ENCODE assay signal across 25 cellular contexts in genomic region chr2:227880460-227880859, GRCh38. TPM values are rescaled to one million over a fixed set of nuclear protein-coding genes. Genes with fewer than 3 reads are reported as not detected.
A peak's percentile ranks its signal among the peaks of the same experiment; 100 is the strongest.
DNase-seq lines count a peak whose midpoint lies in the region; ATAC-seq and TF ChIP-seq lines count a peak whose summit lies in the region.
"Had no signal": no experiment of that assay in that cellular context is flagged by ENCODE, and none has a peak within 500 bp of the region (broad histone marks: within the 10 kb centered on the region; RNA-seq: fewer than 3 reads in every experiment).

No MANE protein-coding gene starts in this region.

- 0 out of 2 replicates have a peak overlapping the region, but pooled peaks have one; percentile 15 for H2AFZ ChIP-seq in GM23338

- H3K27me3 ChIP-seq in Caco-2 (replicated peaks; ENCODE audit: control insufficient read depth, insufficient read depth, low read length), result no peaks in the 10 kb centered on the region
- H3K27me3 ChIP-seq in GM23338 (ENCODE audit: insufficient read depth), result no peaks in the 10 kb centered on the region
- H3K27me3 ChIP-seq in mesendoderm (ENCODE audit: insufficient read depth, low read length, poor library complexity), result no peaks in the 10 kb centered on the region
- no peaks in the 10 kb centered on the region for H3K27me3 ChIP-seq in foreskin keratinocyte

- H4K5ac ChIP-seq in mesendoderm (ENCODE audit: low read length), result no peak overlapping the region

- no peak overlapping the region for H3K27ac ChIP-seq in GM23338 (ENCODE audit: low read depth)
- H3K27ac ChIP-seq in mesendoderm (ENCODE audit: low read depth, low read length), result no peak overlapping the region
- H3K27ac ChIP-seq in foreskin keratinocyte, result no peak overlapping the region

- no CpG with 5 or more reads among the region's 3 CpGs for WGBS in mesendoderm (ENCODE audit: extremely low coverage, insufficient coverage, low lambda C conversion rate)

- H3K4me2 ChIP-seq in GM23338 (no peak overlapping the region), mesendoderm (ENCODE audit: low read length) (no peak overlapping the region)

- H3K79me2 ChIP-seq in GM23338 (replicated peaks; ENCODE audit: insufficient read depth) (no peaks in the 10 kb centered on the region), mesendoderm (ENCODE audit: control insufficient read depth, insufficient read depth, low read length) (no peaks in the 10 kb centered on the region)

- H3K27ac Mint-ChIP-seq in Caco-2 (ENCODE audit: unreplicated experiment) (peak overlapping the region; percentile 4), GM23338 (no peak overlapping the region)
- H3K27ac Mint-ChIP-seq: CD14-positive monocyte had no signal

- H3K9me3 Mint-ChIP-seq in Caco-2 (ENCODE audit: unreplicated experiment) (peaks cover under 1% of the 10 kb centered on the region), GM23338 (no peaks in the 10 kb centered on the region)

- H4K20me1 ChIP-seq in GM23338 (replicated peaks; ENCODE audit: insufficient read depth), result no peaks in the 10 kb centered on the region

- H3K36me3 Mint-ChIP-seq in Caco-2 (ENCODE audit: insufficient read depth, unreplicated experiment) (peaks cover 5% of the 10 kb centered on the region), GM23338 (ENCODE audit: low read depth) (no peaks in the 10 kb centered on the region)
- H3K36me3 Mint-ChIP-seq: CD14-positive monocyte had no signal

- no peaks in the 10 kb centered on the region for H3K9me3 ChIP-seq in Caco-2
- H3K9me3 ChIP-seq: BE2C had no signal

- no peaks in the 10 kb centered on the region for H3K79me1 ChIP-seq in mesendoderm (ENCODE audit: low read length)

- peaks cover 41% of the 10 kb centered on the region for H3K4me1 ChIP-seq in Caco-2
- H3K4me1 ChIP-seq in GM23338 (ENCODE audit: insufficient read depth), result no peaks in the 10 kb centered on the region
- no peaks in the 10 kb centered on the region for H3K4me1 ChIP-seq in mesendoderm (ENCODE audit: control insufficient read depth, low read depth, low read length)
- no peaks in the 10 kb centered on the region for H3K4me1 ChIP-seq in foreskin keratinocyte
- H3K4me1 ChIP-seq: BE2C had no signal

- POLR2A ChIA-PET in Caco-2 (lab: Charles Lee), result interaction anchor here (0.6 kb wide), 1 partner anchor 167 kb away, joined by 5 read pairs; no protein-coding TSS in a partner anchor

- no peak overlapping the region for H2AK5ac ChIP-seq in mesendoderm (ENCODE audit: low read length)

- no peak overlapping the region for H2BK5ac ChIP-seq in mesendoderm (ENCODE audit: low read length)

- intact Hi-C loops in Caco-2 (cut with micrococcal nuclease; ENCODE audit: unreplicated experiment), result loop anchor here (5.0 kb wide), 1 partner anchor 223 kb away; no protein-coding TSS in a partner anchor

- BruUV-seq in Caco-2 (replicated peaks; lab: Mats Ljungman, UMichigan), result no TSS peak

- H3K4me3 Mint-ChIP-seq in Caco-2 (ENCODE audit: unreplicated experiment), result no peak overlapping the region
- no peak overlapping the region for H3K4me3 Mint-ChIP-seq in GM23338
- H3K4me3 Mint-ChIP-seq: CD14-positive monocyte had no signal

- H3K4ac ChIP-seq in mesendoderm (ENCODE audit: low read depth, low read length), result no peak overlapping the region

- H2BK120ac ChIP-seq in mesendoderm (ENCODE audit: low read depth, low read length), result peak overlapping the region; percentile 4

- H3K9me2 ChIP-seq in GM23338 (ENCODE audit: insufficient read depth), result no peaks in the 10 kb centered on the region

- no peak overlapping the region for H3K4me3 ChIP-seq in Caco-2 (ENCODE audit: low read depth, low read length)
- no peak overlapping the region for H3K4me3 ChIP-seq in GM23338
- H3K4me3 ChIP-seq in mesendoderm (ENCODE audit: low read length), result no peak overlapping the region

- no peak overlapping the region for H4K8ac ChIP-seq in mesendoderm (ENCODE audit: low read depth, low read length)

- no peaks in the 10 kb centered on the region for H3F3A ChIP-seq in GM23338 (replicated peaks; ENCODE audit: low read depth)

- no peak overlapping the region for H3K56ac ChIP-seq in mesendoderm (ENCODE audit: low read length)

- H3K9ac ChIP-seq in mesendoderm (ENCODE audit: low read length), result no peak overlapping the region

- H3K18ac ChIP-seq in mesendoderm (ENCODE audit: low read length), result no peak overlapping the region

- no peak overlapping the region for H2BK15ac ChIP-seq in mesendoderm (replicated peaks; ENCODE audit: low read depth)

- H3K36me3 ChIP-seq in Caco-2 (ENCODE audit: control insufficient read depth, insufficient read depth, low read length) (no peaks in the 10 kb centered on the region), GM23338 (ENCODE audit: insufficient read depth) (no peaks in the 10 kb centered on the region), mesendoderm (ENCODE audit: control insufficient read depth, insufficient read depth, low read length) (no peaks in the 10 kb centered on the region)
- H3K36me3 ChIP-seq: BE2C had no signal

- H3K23ac ChIP-seq in mesendoderm (ENCODE audit: low read length), result no peak overlapping the region

- ATAC-seq in GM23338 (no peak), foreskin keratinocyte (no peak)
- ATAC-seq: HCT116 had no signal

- peaks cover 23% of the 10 kb centered on the region for H3K4me1 Mint-ChIP-seq in Caco-2 (ENCODE audit: low read depth, unreplicated experiment)
- 0 out of 3 replicates have a peak, but pooled peaks cover 3% of the 10 kb centered on the region for H3K4me1 Mint-ChIP-seq in GM23338

- DNase-seq in Caco-2, result no peak
- no peak for DNase-seq in GM23338 (ENCODE audit: low spot score)
- DNase-seq in amniotic epithelial cell (ENCODE audit: low read depth), result peak; percentile 55
- DNase-seq in mesendoderm, result no peak
- DNase-seq in foreskin keratinocyte, result no peak
- DNase-seq in pons (ENCODE audit: low spot score), result no peak
- no peak for DNase-seq in dedifferentiated amniotic fluid mesenchymal stem cell (ENCODE audit: extremely low spot score)
- no peak for DNase-seq in D341Med (ENCODE audit: low spot score)
- DNase-seq: ACHN, BE2C, DMS53, GOT3, Karpas-422, MV-4-11, NCI-H1105 treated with DMSO at 0.1 percent for 48 hours, NCI-H2029, NCI-H446, NCI-H524 treated with DMSO at 0.1 percent for 48 hours, NCI-H82, RPMI8226, SHP77 had no signal

- CTCF ChIA-PET in Caco-2 (lab: Charles Lee), result no interaction called here

- TF ChIP-seq CTCF in Caco-2 (IDR thresholded peaks at IDR 0.05; ENCODE audit: insufficient read depth in 1 of 2, low read depth in 1 of 2, low read length in 1 of 2, severe bottlenecking in 1 of 2, unreplicated experiment in 1 of 2) (no peak), GM23338 (conservative IDR thresholded peaks at IDR 0.05; ENCODE audit: low read depth in 2 of 2) (no peak), foreskin keratinocyte (conservative IDR thresholded peaks at IDR 0.05) (no peak)

- H3K27me3 Mint-ChIP-seq in Caco-2 (ENCODE audit: insufficient read depth, unreplicated experiment) (no peaks in the 10 kb centered on the region), GM23338 (ENCODE audit: insufficient read depth, low read depth, poor library complexity) (no peaks in the 10 kb centered on the region)

RNA-seq across cellular contexts. Expression of gene DAW1, which starts 9.0 kb away (rescaled TPM):
- 5.4 and 6.6 TPM in 2 replicates for total RNA-seq in Caco-2 (2022)
- total RNA-seq in GM23338 (2014; rRNA removed; shearing (Covaris generic)), result 0.47 and 2.0 TPM in 2 replicates
- polyA plus RNA-seq in GM23338 (2016; fragmentation: Nextera tagmentation; extraction: Ambion mirVana), result 0.71 and 0.87 TPM in 2 replicates
- polyA plus RNA-seq in mesendoderm (2013, experiment 1 of 2), result 0.49 TPM
- polyA plus RNA-seq in mesendoderm (2013, experiment 2 of 2), result 0.52 TPM
- total RNA-seq in foreskin keratinocyte, result 0.39 and 0.44 TPM in 2 replicates
- polyA plus RNA-seq in foreskin keratinocyte, result 0.24 and 0.31 TPM in 2 replicates
- total RNA-seq: G401, SK-MEL-5 had no signal
- polyA plus RNA-seq: CD14-positive monocyte had no signal
